1 cellular context compared by ENCODE assay signal in the genomic region with DNA sequence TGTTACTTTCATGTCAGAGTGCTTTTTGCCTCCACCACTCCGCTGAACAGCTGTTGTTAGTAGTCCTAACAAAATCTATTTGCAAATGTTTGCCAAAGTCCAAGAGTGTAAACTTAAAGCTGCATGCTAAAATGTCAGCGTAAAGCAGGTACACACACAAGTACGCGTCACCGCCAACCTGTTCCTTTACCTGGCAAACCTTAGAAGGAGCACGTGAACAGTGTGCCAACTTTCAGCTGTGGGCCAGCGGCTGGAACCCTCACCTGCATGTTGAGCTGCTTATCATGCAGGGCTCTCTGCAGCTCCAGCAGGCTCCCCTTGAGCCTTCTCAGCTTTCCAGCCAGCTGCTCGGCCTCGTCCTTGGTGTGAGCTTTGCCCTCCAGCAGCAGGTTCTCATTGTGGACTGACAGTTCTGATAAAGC.
TF ChIP-seq lines count a peak whose summit lies in the region.

No MANE protein-coding gene starts in this region.

TF ChIP-seq in HepG2, 621 proteins besides CTCF, POLR2A, EP300 and RAD21 (continued from another document and continues in another):
- peak; percentile 62; the same call in 1 of the 2 replicates for TF ChIP-seq ZNF646 (CRISPR knock-in tag; IDR thresholded peaks at IDR 0.05)
- TF ChIP-seq, protein P1, sequence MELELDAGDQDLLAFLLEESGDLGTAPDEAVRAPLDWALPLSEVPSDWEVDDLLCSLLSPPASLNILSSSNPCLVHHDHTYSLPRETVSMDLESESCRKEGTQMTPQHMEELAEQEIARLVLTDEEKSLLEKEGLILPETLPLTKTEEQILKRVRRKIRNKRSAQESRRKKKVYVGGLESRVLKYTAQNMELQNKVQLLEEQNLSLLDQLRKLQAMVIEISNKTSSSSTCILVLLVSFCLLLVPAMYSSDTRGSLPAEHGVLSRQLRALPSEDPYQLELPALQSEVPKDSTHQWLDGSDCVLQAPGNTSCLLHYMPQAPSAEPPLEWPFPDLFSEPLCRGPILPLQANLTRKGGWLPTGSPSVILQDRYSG (CRISPR knock-in tag; IDR thresholded peaks at IDR 0.05), result no peak
- no peak for TF ChIP-seq KIAA2018 (CRISPR knock-in tag; IDR thresholded peaks at IDR 0.05; ENCODE audit: borderline replicate concordance)
- peak; percentile 63; the same call in 1 of the 2 replicates for TF ChIP-seq ZNF788 (CRISPR knock-in tag; IDR thresholded peaks at IDR 0.05; ENCODE audit: borderline replicate concordance)
- TF ChIP-seq KDM6A (CRISPR knock-in tag; IDR thresholded peaks at IDR 0.05; ENCODE audit: low read depth), result peak; percentile 67
- TF ChIP-seq ZNF782 (CRISPR knock-in tag; IDR thresholded peaks at IDR 0.05; ENCODE audit: borderline replicate concordance), result peak; percentile 16; the same call in 1 of the 2 replicates
- TF ChIP-seq, protein P2, sequence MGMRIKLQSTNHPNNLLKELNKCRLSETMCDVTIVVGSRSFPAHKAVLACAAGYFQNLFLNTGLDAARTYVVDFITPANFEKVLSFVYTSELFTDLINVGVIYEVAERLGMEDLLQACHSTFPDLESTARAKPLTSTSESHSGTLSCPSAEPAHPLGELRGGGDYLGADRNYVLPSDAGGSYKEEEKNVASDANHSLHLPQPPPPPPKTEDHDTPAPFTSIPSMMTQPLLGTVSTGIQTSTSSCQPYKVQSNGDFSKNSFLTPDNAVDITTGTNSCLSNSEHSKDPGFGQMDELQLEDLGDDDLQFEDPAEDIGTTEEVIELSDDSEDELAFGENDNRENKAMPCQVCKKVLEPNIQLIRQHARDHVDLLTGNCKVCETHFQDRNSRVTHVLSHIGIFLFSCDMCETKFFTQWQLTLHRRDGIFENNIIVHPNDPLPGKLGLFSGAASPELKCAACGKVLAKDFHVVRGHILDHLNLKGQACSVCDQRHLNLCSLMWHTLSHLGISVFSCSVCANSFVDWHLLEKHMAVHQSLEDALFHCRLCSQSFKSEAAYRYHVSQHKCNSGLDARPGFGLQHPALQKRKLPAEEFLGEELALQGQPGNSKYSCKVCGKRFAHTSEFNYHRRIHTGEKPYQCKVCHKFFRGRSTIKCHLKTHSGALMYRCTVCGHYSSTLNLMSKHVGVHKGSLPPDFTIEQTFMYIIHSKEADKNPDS (CRISPR knock-in tag; IDR thresholded peaks at IDR 0.05), result peak; percentile 90
- TF ChIP-seq HES4 (CRISPR knock-in tag; IDR thresholded peaks at IDR 0.05; ENCODE audit: borderline replicate concordance), result no peak
- TF ChIP-seq ZNF576 (CRISPR knock-in tag; IDR thresholded peaks at IDR 0.05), result 0 out of 2 replicates have a peak, but pooled peaks have one; percentile 23
- TF ChIP-seq GMEB1 (CRISPR knock-in tag; IDR thresholded peaks at IDR 0.05; ENCODE audit: borderline replicate concordance), result peak; percentile 20; the same call in 1 of the 2 replicates
- no peak for TF ChIP-seq ZNF34 (CRISPR knock-in tag; IDR thresholded peaks at IDR 0.05; ENCODE audit: borderline replicate concordance)
- TF ChIP-seq ZNF510 (CRISPR knock-in tag; IDR thresholded peaks at IDR 0.05; ENCODE audit: low read depth), result 0 out of 2 replicates have a peak, but pooled peaks have one; percentile 30
- TF ChIP-seq, protein P3, sequence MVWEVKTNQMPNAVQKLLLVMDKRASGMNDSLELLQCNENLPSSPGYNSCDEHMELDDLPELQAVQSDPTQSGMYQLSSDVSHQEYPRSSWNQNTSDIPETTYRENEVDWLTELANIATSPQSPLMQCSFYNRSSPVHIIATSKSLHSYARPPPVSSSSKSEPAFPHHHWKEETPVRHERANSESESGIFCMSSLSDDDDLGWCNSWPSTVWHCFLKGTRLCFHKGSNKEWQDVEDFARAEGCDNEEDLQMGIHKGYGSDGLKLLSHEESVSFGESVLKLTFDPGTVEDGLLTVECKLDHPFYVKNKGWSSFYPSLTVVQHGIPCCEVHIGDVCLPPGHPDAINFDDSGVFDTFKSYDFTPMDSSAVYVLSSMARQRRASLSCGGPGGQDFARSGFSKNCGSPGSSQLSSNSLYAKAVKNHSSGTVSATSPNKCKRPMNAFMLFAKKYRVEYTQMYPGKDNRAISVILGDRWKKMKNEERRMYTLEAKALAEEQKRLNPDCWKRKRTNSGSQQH (CRISPR knock-in tag; IDR thresholded peaks at IDR 0.05; ENCODE audit: low read depth), result no peak
- peak; percentile 48; the same call in 1 of the 2 replicates for TF ChIP-seq FOXK1 (CRISPR knock-in tag; IDR thresholded peaks at IDR 0.05; ENCODE audit: borderline replicate concordance, low read depth)
- TF ChIP-seq ATRX (CRISPR knock-in tag; IDR thresholded peaks at IDR 0.05; ENCODE audit: borderline replicate concordance), result no peak
- TF ChIP-seq SMC3 (IDR thresholded peaks at IDR 0.05; ENCODE audit: low read length), result no peak
- 0 out of 2 replicates have a peak, but pooled peaks have one; percentile 29 for TF ChIP-seq GABPB1 (CRISPR knock-in tag; IDR thresholded peaks at IDR 0.05)
- peak; percentile 87 for TF ChIP-seq MXD4 (CRISPR knock-in tag; IDR thresholded peaks at IDR 0.05)
- TF ChIP-seq ZNF468 (CRISPR knock-in tag; IDR thresholded peaks at IDR 0.05), result no peak
- TF ChIP-seq ZNF124 (CRISPR knock-in tag; IDR thresholded peaks at IDR 0.05), result peak; percentile 44; the same call in 1 of the 2 replicates
- no peak; the same call in 1 of the 2 replicates for TF ChIP-seq ZNF724P (CRISPR knock-in tag; IDR thresholded peaks at IDR 0.05; ENCODE audit: borderline replicate concordance)
- 0 out of 2 replicates have a peak, but pooled peaks have one; percentile 51 for TF ChIP-seq ZBTB42 (CRISPR knock-in tag; IDR thresholded peaks at IDR 0.05)
- no peak for TF ChIP-seq GZF1 (CRISPR knock-in tag; IDR thresholded peaks at IDR 0.05)
- TF ChIP-seq NONO (IDR thresholded peaks at IDR 0.05), result no peak
- peak; percentile 74 for TF ChIP-seq NONO (CRISPR knock-in tag; conservative IDR thresholded peaks at IDR 0.05)
- TF ChIP-seq ZMYM4 (CRISPR knock-in tag; IDR thresholded peaks at IDR 0.05), result peak; percentile 89
- TF ChIP-seq SRF (IDR thresholded peaks at IDR 0.05; ENCODE audit: low read depth, low read length), result no peak
- TF ChIP-seq ZMYM3 (CRISPR knock-in tag; IDR thresholded peaks at IDR 0.05), result peak; percentile 38; the same call in 1 of the 2 replicates
- peak; percentile 70 for TF ChIP-seq ARNTL (CRISPR knock-in tag; IDR thresholded peaks at IDR 0.05)
- TF ChIP-seq AHR (CRISPR knock-in tag; IDR thresholded peaks at IDR 0.05), result peak; percentile 47; the same call in 1 of the 2 replicates
- TF ChIP-seq JUN (CRISPR knock-in tag; IDR thresholded peaks at IDR 0.05), result 0 out of 2 replicates have a peak, but pooled peaks have one; percentile 57
- no peak for TF ChIP-seq SOX6 (IDR thresholded peaks at IDR 0.05)
- TF ChIP-seq SOX6 (CRISPR knock-in tag; IDR thresholded peaks at IDR 0.05), result peak; percentile 87
- no peak for TF ChIP-seq ZNF777 (CRISPR knock-in tag; IDR thresholded peaks at IDR 0.05)
- TF ChIP-seq IKZF1 (IDR thresholded peaks at IDR 0.05), result no peak
- TF ChIP-seq FOXK2 (IDR thresholded peaks at IDR 0.05), result no peak
- peak; percentile 77 for TF ChIP-seq ERF (CRISPR knock-in tag; IDR thresholded peaks at IDR 0.05)
- TF ChIP-seq ATF7-NPFF (CRISPR knock-in tag; IDR thresholded peaks at IDR 0.05; ENCODE audit: low read depth), result no peak
- no peak for TF ChIP-seq CHCHD3 (CRISPR knock-in tag; IDR thresholded peaks at IDR 0.05)
